1 cellular context compared by ENCODE assay signal in the genomic region with DNA sequence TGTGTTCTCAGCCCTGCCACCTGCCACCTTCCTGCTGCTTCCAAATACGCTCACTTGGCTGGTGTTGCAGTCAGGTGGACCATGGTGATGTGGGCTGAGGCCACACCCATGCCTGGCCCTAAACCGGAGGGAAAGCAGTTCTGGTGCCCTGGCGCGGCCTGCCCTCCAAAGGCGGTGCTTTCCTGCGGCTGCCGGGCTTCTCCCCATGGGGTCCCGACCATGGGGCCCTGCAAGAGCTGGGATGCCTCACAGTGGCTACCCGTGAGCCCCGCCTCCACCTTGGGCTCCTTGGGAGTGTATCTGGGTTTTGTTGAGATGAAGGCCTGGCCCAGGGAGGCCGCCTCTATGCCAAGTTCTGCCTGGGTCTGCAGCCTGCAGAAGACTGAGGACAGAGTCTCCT.
TF ChIP-seq lines count a peak whose summit lies in the region.

No MANE protein-coding gene starts in this region.

TF ChIP-seq in GM23338, 12 proteins besides CTCF, POLR2A, EP300 and RAD21 (continued from another document):
- TF ChIP-seq, protein P1, sequence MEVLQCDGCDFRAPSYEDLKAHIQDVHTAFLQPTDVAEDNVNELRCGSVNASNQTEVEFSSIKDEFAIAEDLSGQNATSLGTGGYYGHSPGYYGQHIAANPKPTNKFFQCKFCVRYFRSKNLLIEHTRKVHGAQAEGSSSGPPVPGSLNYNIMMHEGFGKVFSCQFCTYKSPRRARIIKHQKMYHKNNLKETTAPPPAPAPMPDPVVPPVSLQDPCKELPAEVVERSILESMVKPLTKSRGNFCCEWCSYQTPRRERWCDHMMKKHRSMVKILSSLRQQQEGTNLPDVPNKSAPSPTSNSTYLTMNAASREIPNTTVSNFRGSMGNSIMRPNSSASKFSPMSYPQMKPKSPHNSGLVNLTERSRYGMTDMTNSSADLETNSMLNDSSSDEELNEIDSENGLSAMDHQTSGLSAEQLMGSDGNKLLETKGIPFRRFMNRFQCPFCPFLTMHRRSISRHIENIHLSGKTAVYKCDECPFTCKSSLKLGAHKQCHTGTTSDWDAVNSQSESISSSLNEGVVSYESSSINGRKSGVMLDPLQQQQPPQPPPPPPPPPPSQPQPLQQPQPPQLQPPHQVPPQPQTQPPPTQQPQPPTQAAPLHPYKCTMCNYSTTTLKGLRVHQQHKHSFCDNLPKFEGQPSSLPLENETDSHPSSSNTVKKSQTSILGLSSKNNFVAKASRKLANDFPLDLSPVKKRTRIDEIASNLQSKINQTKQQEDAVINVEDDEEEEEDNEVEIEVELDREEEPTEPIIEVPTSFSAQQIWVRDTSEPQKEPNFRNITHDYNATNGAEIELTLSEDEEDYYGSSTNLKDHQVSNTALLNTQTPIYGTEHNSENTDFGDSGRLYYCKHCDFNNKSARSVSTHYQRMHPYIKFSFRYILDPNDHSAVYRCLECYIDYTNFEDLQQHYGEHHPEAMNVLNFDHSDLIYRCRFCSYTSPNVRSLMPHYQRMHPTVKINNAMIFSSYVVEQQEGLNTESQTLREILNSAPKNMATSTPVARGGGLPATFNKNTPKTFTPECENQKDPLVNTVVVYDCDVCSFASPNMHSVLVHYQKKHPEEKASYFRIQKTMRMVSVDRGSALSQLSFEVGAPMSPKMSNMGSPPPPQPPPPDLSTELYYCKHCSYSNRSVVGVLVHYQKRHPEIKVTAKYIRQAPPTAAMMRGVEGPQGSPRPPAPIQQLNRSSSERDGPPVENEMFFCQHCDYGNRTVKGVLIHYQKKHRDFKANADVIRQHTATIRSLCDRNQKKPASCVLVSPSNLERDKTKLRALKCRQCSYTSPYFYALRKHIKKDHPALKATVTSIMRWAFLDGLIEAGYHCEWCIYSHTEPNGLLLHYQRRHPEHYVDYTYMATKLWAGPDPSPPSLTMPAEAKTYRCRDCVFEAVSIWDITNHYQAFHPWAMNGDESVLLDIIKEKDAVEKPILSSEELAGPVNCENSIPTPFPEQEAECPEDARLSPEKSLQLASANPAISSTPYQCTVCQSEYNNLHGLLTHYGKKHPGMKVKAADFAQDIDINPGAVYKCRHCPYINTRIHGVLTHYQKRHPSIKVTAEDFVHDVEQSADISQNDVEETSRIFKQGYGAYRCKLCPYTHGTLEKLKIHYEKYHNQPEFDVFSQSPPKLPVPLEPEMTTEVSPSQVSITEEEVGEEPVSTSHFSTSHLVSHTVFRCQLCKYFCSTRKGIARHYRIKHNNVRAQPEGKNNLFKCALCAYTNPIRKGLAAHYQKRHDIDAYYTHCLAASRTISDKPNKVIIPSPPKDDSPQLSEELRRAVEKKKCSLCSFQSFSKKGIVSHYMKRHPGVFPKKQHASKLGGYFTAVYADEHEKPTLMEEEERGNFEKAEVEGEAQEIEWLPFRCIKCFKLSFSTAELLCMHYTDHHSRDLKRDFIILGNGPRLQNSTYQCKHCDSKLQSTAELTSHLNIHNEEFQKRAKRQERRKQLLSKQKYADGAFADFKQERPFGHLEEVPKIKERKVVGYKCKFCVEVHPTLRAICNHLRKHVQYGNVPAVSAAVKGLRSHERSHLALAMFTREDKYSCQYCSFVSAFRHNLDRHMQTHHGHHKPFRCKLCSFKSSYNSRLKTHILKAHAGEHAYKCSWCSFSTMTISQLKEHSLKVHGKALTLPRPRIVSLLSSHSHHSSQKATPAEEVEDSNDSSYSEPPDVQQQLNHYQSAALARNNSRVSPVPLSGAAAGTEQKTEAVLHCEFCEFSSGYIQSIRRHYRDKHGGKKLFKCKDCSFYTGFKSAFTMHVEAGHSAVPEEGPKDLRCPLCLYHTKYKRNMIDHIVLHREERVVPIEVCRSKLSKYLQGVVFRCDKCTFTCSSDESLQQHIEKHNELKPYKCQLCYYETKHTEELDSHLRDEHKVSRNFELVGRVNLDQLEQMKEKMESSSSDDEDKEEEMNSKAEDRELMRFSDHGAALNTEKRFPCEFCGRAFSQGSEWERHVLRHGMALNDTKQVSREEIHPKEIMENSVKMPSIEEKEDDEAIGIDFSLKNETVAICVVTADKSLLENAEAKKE (CRISPR knock-in tag; IDR thresholded peaks at IDR 0.05): no peak
- TF ChIP-seq STAT1 (IDR thresholded peaks at IDR 0.05; ENCODE audit: unreplicated experiment) (no peak), NANOG (IDR thresholded peaks at IDR 0.05; ENCODE audit: borderline replicate concordance) (no peak), POLR2AphosphoS5 (IDR thresholded peaks at IDR 0.05; ENCODE audit: low read depth) (no peak), ZNF114 (CRISPR knock-in tag; IDR thresholded peaks at IDR 0.05) (no peak)
- TF ChIP-seq, protein P2, sequence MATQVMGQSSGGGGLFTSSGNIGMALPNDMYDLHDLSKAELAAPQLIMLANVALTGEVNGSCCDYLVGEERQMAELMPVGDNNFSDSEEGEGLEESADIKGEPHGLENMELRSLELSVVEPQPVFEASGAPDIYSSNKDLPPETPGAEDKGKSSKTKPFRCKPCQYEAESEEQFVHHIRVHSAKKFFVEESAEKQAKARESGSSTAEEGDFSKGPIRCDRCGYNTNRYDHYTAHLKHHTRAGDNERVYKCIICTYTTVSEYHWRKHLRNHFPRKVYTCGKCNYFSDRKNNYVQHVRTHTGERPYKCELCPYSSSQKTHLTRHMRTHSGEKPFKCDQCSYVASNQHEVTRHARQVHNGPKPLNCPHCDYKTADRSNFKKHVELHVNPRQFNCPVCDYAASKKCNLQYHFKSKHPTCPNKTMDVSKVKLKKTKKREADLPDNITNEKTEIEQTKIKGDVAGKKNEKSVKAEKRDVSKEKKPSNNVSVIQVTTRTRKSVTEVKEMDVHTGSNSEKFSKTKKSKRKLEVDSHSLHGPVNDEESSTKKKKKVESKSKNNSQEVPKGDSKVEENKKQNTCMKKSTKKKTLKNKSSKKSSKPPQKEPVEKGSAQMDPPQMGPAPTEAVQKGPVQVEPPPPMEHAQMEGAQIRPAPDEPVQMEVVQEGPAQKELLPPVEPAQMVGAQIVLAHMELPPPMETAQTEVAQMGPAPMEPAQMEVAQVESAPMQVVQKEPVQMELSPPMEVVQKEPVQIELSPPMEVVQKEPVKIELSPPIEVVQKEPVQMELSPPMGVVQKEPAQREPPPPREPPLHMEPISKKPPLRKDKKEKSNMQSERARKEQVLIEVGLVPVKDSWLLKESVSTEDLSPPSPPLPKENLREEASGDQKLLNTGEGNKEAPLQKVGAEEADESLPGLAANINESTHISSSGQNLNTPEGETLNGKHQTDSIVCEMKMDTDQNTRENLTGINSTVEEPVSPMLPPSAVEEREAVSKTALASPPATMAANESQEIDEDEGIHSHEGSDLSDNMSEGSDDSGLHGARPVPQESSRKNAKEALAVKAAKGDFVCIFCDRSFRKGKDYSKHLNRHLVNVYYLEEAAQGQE (IDR thresholded peaks at IDR 0.05; ENCODE audit: unreplicated experiment): no peak
- TF ChIP-seq, protein P3, sequence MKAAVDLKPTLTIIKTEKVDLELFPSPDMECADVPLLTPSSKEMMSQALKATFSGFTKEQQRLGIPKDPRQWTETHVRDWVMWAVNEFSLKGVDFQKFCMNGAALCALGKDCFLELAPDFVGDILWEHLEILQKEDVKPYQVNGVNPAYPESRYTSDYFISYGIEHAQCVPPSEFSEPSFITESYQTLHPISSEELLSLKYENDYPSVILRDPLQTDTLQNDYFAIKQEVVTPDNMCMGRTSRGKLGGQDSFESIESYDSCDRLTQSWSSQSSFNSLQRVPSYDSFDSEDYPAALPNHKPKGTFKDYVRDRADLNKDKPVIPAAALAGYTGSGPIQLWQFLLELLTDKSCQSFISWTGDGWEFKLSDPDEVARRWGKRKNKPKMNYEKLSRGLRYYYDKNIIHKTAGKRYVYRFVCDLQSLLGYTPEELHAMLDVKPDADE (IDR thresholded peaks at IDR 0.05): no peak
TF ChIP-seq in GM23338: peak in this region for 0.
